20 cellular contexts compared by ENCODE assay signal in genomic region chr19:47067215-47067847, GRCh38. TPM values are rescaled to one million over a fixed set of nuclear protein-coding genes. Genes with fewer than 3 reads are reported as not detected.
DNase-seq lines count a peak whose midpoint lies in the region; ATAC-seq and TF ChIP-seq lines count a peak whose summit lies in the region.
"Had no signal": no experiment of that assay in that cellular context is flagged by ENCODE, and none has a peak within 500 bp of the region (broad histone marks: within the 10 kb centered on the region; RNA-seq: fewer than 3 reads in every experiment).

No MANE protein-coding gene starts in this region.

- in situ Hi-C loops in transverse colon (cut with MboI; ENCODE audit: low pct_ligation_motif_present in 1 of 4, low pct_unique_long_range_greater_than_20kb in 1 of 4, low sequenced_read_pairs in 3 of 4), result no loop called here

- TF ChIP-seq POLR2A in heart left ventricle (IDR thresholded peaks at IDR 0.05) (no peak), transverse colon (IDR thresholded peaks at IDR 0.05) (no peak)

- H3K4me2 ChIP-seq in osteoblast (ENCODE audit: insufficient read depth, low read length), result no peak overlapping the region
- H3K4me2 ChIP-seq: BLaER1 had no signal

- H3K4me3 ChIP-seq in heart left ventricle (no peak overlapping the region), endodermal cell (ENCODE audit: low read length) (no peak overlapping the region), osteoblast (ENCODE audit: insufficient read depth, low read length) (no peak overlapping the region), transverse colon (no peak overlapping the region)
- H3K4me3 ChIP-seq: BLaER1, GM12878 had no signal

- H3K36me3 Mint-ChIP-seq in endodermal cell (ENCODE audit: low read depth), result peaks cover 32% of the 10 kb centered on the region

- H3K9ac ChIP-seq in endodermal cell (ENCODE audit: extremely low read depth, low read length, poor library complexity, severe bottlenecking), result no peak overlapping the region
- H3K9ac ChIP-seq: BLaER1 had no signal

- H3K79me2 ChIP-seq in osteoblast (ENCODE audit: insufficient read depth, low read length), result peaks cover 25% of the 10 kb centered on the region

- H3K36me3 ChIP-seq in heart left ventricle (peaks cover 3 to 87% (median 78%) of the 10 kb centered on the region in 9 donors), endodermal cell (ENCODE audit: control insufficient read depth, insufficient read depth, low read length) (peaks cover 35% of the 10 kb centered on the region), osteoblast (ENCODE audit: insufficient read depth, low read length) (peaks cover 56% of the 10 kb centered on the region), transverse colon (peaks cover 0 to 48% (median 26%) of the 10 kb centered on the region in 4 donors)

- H3K4me1 ChIP-seq in heart left ventricle (no peaks in the 10 kb centered on the region), endodermal cell (ENCODE audit: control insufficient read depth, insufficient read depth, low read length) (no peaks in the 10 kb centered on the region), osteoblast (ENCODE audit: insufficient read depth, low read length) (no peaks in the 10 kb centered on the region), transverse colon (no peaks in the 10 kb centered on the region)
- H3K4me1 ChIP-seq: BLaER1 had no signal

- no peak for TF ChIP-seq EP300 in transverse colon (IDR thresholded peaks at IDR 0.05; ENCODE audit: low read depth)

- H3K27me3 ChIP-seq in heart left ventricle (no peaks in the 10 kb centered on the region), endodermal cell (ENCODE audit: control insufficient read depth, insufficient read depth, low read length, poor library complexity, severe bottlenecking) (no peaks in the 10 kb centered on the region), osteoblast (ENCODE audit: insufficient read depth, low read length) (no peaks in the 10 kb centered on the region), transverse colon (no peaks in the 10 kb centered on the region)
- H3K27me3 ChIP-seq: BLaER1 had no signal

- H4K20me1 ChIP-seq in osteoblast (ENCODE audit: insufficient read depth, low read length), result peaks cover 30% of the 10 kb centered on the region

- H3K9me3 ChIP-seq in heart left ventricle (no peaks in the 10 kb centered on the region), endodermal cell (ENCODE audit: control insufficient read depth, low read length) (no peaks in the 10 kb centered on the region), osteoblast (ENCODE audit: low read depth, low read length) (no peaks in the 10 kb centered on the region), transverse colon (no peaks in the 10 kb centered on the region)
- H3K9me3 ChIP-seq: BLaER1 had no signal

- WGBS in heart left ventricle, 4 donors, result 91 to 95% (median 94%) methylated on average over 17 to 36 of the region's 36 CpGs
- 95% methylated on average over 14 to 36 of the region's 36 CpGs for WGBS in endodermal cell (ENCODE audit: insufficient coverage in 1 of 2, insufficient read length in 1 of 2), 2 experiments
- 94% methylated on average over 22 of the region's 36 CpGs; no CpG with 5 or more reads in 1 of the 2 donors for WGBS in transverse colon (ENCODE audit: low coverage in 1 of 2), 2 donors

- no peaks in the 10 kb centered on the region for H3K9me3 Mint-ChIP-seq in endodermal cell
- H3K9me3 Mint-ChIP-seq: CD4-positive, alpha-beta T cell; CD8-positive, alpha-beta memory T cell had no signal

- intact Hi-C loops in left ventricle myocardium superior (cut with micrococcal nuclease), result no loop called here
- intact Hi-C loops in heart left ventricle (cut with DNase I), result no loop called here
- intact Hi-C loops in transverse colon (cut with DNase I; ENCODE audit: low total_unique reads), result no loop called here

- H3K27ac Mint-ChIP-seq in endodermal cell, result no peak overlapping the region
- H3K27ac Mint-ChIP-seq: B cell; CD4-positive, alpha-beta T cell; CD8-positive, alpha-beta memory T cell had no signal

- ATAC-seq in left ventricle myocardium superior, result no peak
- ATAC-seq in heart left ventricle, result no peak
- no peak for ATAC-seq in GM21367 (IDR thresholded peaks at IDR 0.05; ENCODE audit: unreplicated experiment)
- ATAC-seq: GM12878 had no signal

- TF ChIP-seq CTCF in heart left ventricle (IDR thresholded peaks at IDR 0.05) (no peak), endodermal cell (conservative IDR thresholded peaks at IDR 0.05) (no peak), osteoblast (IDR thresholded peaks at IDR 0.05; ENCODE audit: extremely low read depth, low read depth, low read length) (no peak), transverse colon (IDR thresholded peaks at IDR 0.05) (no peak)

- H3K27me3 Mint-ChIP-seq in endodermal cell (ENCODE audit: insufficient read depth), result no peaks in the 10 kb centered on the region
- H3K27me3 Mint-ChIP-seq: B cell; CD4-positive, alpha-beta T cell had no signal

- DNase-seq in left ventricle myocardium superior, result peak; percentile 16
- DNase-seq in heart left ventricle, result no peak
- peak; percentile 45 for DNase-seq in endodermal cell
- DNase-seq in osteoblast (ENCODE audit: insufficient read length, low spot score, missing footprints), result peak; percentile 29
- no peak for DNase-seq in transverse colon
- DNase-seq in SHP77 treated with DMSO at 0.1 percent for 48 hours (lab: John Stamatoyannopoulos, UW), result no peak
- DNase-seq: CD4-positive, alpha-beta T cell; CD8-positive, alpha-beta memory T cell; DMS 273 treated with DMSO at 0.1 percent for 48 hours; DMS79; EL; GDM1; GOT3; HCEC 1CT had no signal

- H3K4me1 Mint-ChIP-seq in endodermal cell, result peaks cover 7% of the 10 kb centered on the region
- H3K4me1 Mint-ChIP-seq: B cell had no signal

- no peak overlapping the region for H2AFZ ChIP-seq in osteoblast (ENCODE audit: low read length)

- no peak overlapping the region for H3K4me3 Mint-ChIP-seq in endodermal cell
- H3K4me3 Mint-ChIP-seq: B cell; CD4-positive, alpha-beta T cell; CD8-positive, alpha-beta memory T cell had no signal

- H3K27ac ChIP-seq in heart left ventricle (no peak overlapping the region), endodermal cell (ENCODE audit: low read depth, low read length) (no peak overlapping the region), osteoblast (ENCODE audit: low read depth, low read length) (no peak overlapping the region), transverse colon (no peak overlapping the region)
- H3K27ac ChIP-seq: 22Rv1, BLaER1, C4-2B had no signal

RNA-seq across cellular contexts. Expression of gene TMEM160, which starts 18.9 kb away (rescaled TPM):
- total RNA-seq in left ventricle myocardium superior (31.6 TPM), heart left ventricle (10 to 100 TPM; 21.7 to 58.0 (median 24.5) TPM), endodermal cell (10 to 100 TPM; 61.8 to 69.5 TPM), osteoblast (13.4 and 15.3 TPM in 2 replicates), transverse colon (10 to 100 TPM in 3 of 4 donors, 1 to 10 TPM in 1; 8.0 to 48.7 (median 32.5) TPM)
- 10 to 100 TPM; 10.5 to 21.7 TPM for polyA plus RNA-seq in heart left ventricle
- 44.2 TPM for polyA plus RNA-seq in endodermal cell (2013, experiment 1 of 2)
- polyA plus RNA-seq in endodermal cell (2013, experiment 2 of 2), result 34.1 TPM

RNA-seq across cellular contexts. Expression of gene ZC3H4, which starts 46.2 kb away (rescaled TPM):
- total RNA-seq in left ventricle myocardium superior (22.1 TPM), heart left ventricle (10 to 100 TPM; 16.5 to 35.0 (median 24.7) TPM), endodermal cell (10 to 100 TPM; 64.9 to 82.5 TPM), osteoblast (10.9 and 14.1 TPM in 2 replicates), transverse colon (10 to 100 TPM; 25.4 to 32.2 (median 28.0) TPM)
- 10 to 100 TPM in 1 of 2 donors, 1 to 10 TPM in 1; 9.6 to 10.4 TPM for polyA plus RNA-seq in heart left ventricle
- polyA plus RNA-seq in endodermal cell (2013, experiment 1 of 2), result 23.7 TPM
- polyA plus RNA-seq in endodermal cell (2013, experiment 2 of 2), result 23.5 TPM

RNA-seq across cellular contexts. Expression of gene NPAS1, which starts 47.7 kb away (rescaled TPM):
- total RNA-seq in left ventricle myocardium superior, result 0.32 TPM
- 1 to 10 TPM in 2 of 9 donors, under 1 TPM in 6, not detected in 1; 0.16 to 1.3 (median 0.53) TPM for total RNA-seq in heart left ventricle
- 1 to 10 TPM; 1.2 to 1.3 TPM for polyA plus RNA-seq in heart left ventricle
- total RNA-seq in endodermal cell, result 1 to 10 TPM; 6.9 to 8.7 TPM
- 3.6 TPM for polyA plus RNA-seq in endodermal cell (2013, experiment 1 of 2)
- 5.1 TPM for polyA plus RNA-seq in endodermal cell (2013, experiment 2 of 2)
- 0.72 and 1.2 TPM in 2 replicates for total RNA-seq in osteoblast
- under 1 TPM in 2 of 4 donors, not detected in 2; 0.55 to 0.79 TPM for total RNA-seq in transverse colon
- polyA plus RNA-seq: CD8-positive, alpha-beta memory T cell had no signal

Comparison
In these comparisons a context has a peak if more than half of its experiments do, and no peak if none do; other contexts are left out.
1. DNase-seq: peak in left ventricle myocardium superior (single experiment), endodermal cell (single experiment) and osteoblast (single experiment); none in heart left ventricle (0 of 5), transverse colon (single experiment) and SHP77 treated with DMSO at 0.1 percent for 48 hours (single experiment).